In genomic region chr15:71800835-71801745, GRCh38 we compare ENCODE assay signal across 9 cellular contexts. TPM values are rescaled to one million over a fixed set of nuclear protein-coding genes. Genes with fewer than 3 reads are reported as not detected.
DNase-seq lines count a peak whose midpoint lies in the region; ATAC-seq, FAIRE-seq and TF ChIP-seq lines count a peak whose summit lies in the region.
"Had no signal": no experiment of that assay in that cellular context is flagged by ENCODE, and none has a peak within 500 bp of the region (broad histone marks: within the 10 kb centered on the region; RNA-seq: fewer than 3 reads in every experiment).

No MANE protein-coding gene starts in this region.

- no peaks in the 10 kb centered on the region for H3K4me1 ChIP-seq in kidney (ENCODE audit: control insufficient read depth in 1 of 2, insufficient read depth in 1 of 2, low read depth in 1 of 2, low read length in 2 of 2)
- H3K4me1 ChIP-seq in testis: peaks cover under 1% of the 10 kb centered on the region

- TF ChIP-seq CTCF in kidney (IDR thresholded peaks at IDR 0.05; ENCODE audit: borderline replicate concordance, extremely low read depth, insufficient read depth) (peak; percentile 91), testis (IDR thresholded peaks at IDR 0.05) (peak; percentile 84 to 95 (median 90))

- H3K27ac ChIP-seq in kidney (ENCODE audit: low read depth in 2 of 2, low read length in 2 of 2) (no peak overlapping the region), testis (no peak overlapping the region)

- FAIRE-seq in H54 (lab: Jason Lieb, UNC): no peak
- peak; percentile 8 for FAIRE-seq in kidney (lab: Jason Lieb, UNC)

- ATAC-seq in GM18870 (IDR thresholded peaks at IDR 0.05; ENCODE audit: unreplicated experiment): no peak
- ATAC-seq in HG02852 (IDR thresholded peaks at IDR 0.05; ENCODE audit: unreplicated experiment): no peak

- H3K36me3 ChIP-seq in kidney (ENCODE audit: control insufficient read depth in 1 of 2, insufficient read depth in 2 of 2, low read length in 2 of 2): no peaks in the 10 kb centered on the region
- no peaks in the 10 kb centered on the region for H3K36me3 ChIP-seq in testis (ENCODE audit: low read depth, missing control alignments)

- intact Hi-C loops in kidney (cut with DNase I): no loop called here
- intact Hi-C loops in testis (cut with DNase I; ENCODE audit: low total_unique reads): no loop called here

- 57 to 58% methylated on average over 17 of the region's 17 CpGs for WGBS in testis, 2 donors

- TF ChIP-seq POLR2A in H54 (IDR thresholded peaks at IDR 0.05; ENCODE audit: low read depth, low read length) (no peak), testis (IDR thresholded peaks at IDR 0.05) (no peak)

- no peak overlapping the region for H3K9ac ChIP-seq in kidney (ENCODE audit: low read length in 2 of 2)

- H3K27me3 ChIP-seq in testis: no peaks in the 10 kb centered on the region

- no peak overlapping the region for H3K4me3 ChIP-seq in kidney (ENCODE audit: low read length in 2 of 2)
- H3K4me3 ChIP-seq in testis: no peak overlapping the region

- peak; percentile 47 for DNase-seq in COR-L47 (lab: John Stamatoyannopoulos, UW)
- peak; percentile 48 for DNase-seq in H54 (ENCODE audit: insufficient read length, low spot score)
- peak; percentile 41 for DNase-seq in NCI-H748 (lab: John Stamatoyannopoulos, UW; ENCODE audit: unreplicated experiment)
- DNase-seq in brain pericyte (ENCODE audit: low read depth, low spot score): peak; percentile 79
- DNase-seq in kidney: no peak
- peak; percentile 66 for DNase-seq in testis
- DNase-seq: naive B cell had no signal

- H3K9me3 ChIP-seq in kidney (ENCODE audit: control insufficient read depth in 1 of 2, low read length in 2 of 2) (no peaks in the 10 kb centered on the region), testis (no peaks in the 10 kb centered on the region)

RNA-seq across cellular contexts. Expression of gene NR2E3, which starts 9.3 kb away (rescaled TPM):
- total RNA-seq in kidney (0.19 TPM), testis (1 to 10 TPM; 4.3 to 4.8 TPM)
- polyA plus RNA-seq in kidney (ENCODE audit: insufficient read depth, low read depth, low replicate concordance) (not detected), testis (ENCODE audit: insufficient read depth, low read depth, low replicate concordance) (1.2 TPM)
